ENCODE assay signal across 8 cellular contexts in the genomic region with DNA sequence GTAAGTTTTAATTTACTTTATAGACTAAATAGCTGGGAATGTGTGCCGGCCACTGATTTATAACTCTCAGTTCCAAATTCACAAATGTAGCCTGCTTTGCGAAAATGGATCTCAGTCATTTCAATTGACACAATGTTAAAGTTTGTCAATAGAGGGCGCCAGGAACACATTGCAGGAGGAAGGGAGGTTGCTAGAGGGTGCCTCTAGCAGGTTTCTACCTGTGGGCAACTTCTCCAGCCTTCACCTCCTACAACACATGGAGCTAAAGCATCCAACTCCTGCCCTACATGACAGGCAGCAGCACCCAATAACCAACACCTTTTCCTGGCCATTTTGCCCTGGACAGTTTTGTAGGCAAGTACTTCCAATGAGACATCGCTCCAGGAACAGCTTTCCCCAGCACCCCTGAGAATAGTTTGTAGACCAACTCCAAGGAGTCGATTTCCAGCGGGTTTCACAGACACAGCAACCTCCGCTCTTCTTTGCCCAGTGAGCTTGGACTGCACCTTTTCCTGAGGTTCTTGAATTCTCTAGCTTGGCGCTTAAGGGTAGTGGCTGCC.
DNase-seq lines count a peak whose midpoint lies in the region; ATAC-seq and TF ChIP-seq lines count a peak whose summit lies in the region.

No MANE protein-coding gene starts in this region.

- H3K27ac ChIP-seq in HEK293 (ENCODE audit: extremely low read depth, low read depth, low read length), result no peak overlapping the region
- H3K27ac ChIP-seq in OCI-LY1 (ENCODE audit: low read depth, low read length, poor library complexity, severe bottlenecking), result no peak overlapping the region
- H3K27ac ChIP-seq in uterus, result no peak overlapping the region
- no peak overlapping the region for H3K27ac ChIP-seq in thyroid gland

- WGBS in thyroid gland, 2 donors, result 77 to 78% methylated on average over 8 of the region's 8 CpGs

- H3K4me1 ChIP-seq in HEK293 (ENCODE audit: control insufficient read depth, insufficient read depth, low read length), result no peaks in the 10 kb centered on the region
- no peaks in the 10 kb centered on the region for H3K4me1 ChIP-seq in OCI-LY1 (ENCODE audit: insufficient read depth, low read length, severe bottlenecking)
- no peaks in the 10 kb centered on the region for H3K4me1 ChIP-seq in uterus
- H3K4me1 ChIP-seq in thyroid gland, result no peaks in the 10 kb centered on the region

- H4K20me1 ChIP-seq in OCI-LY1 (ENCODE audit: insufficient read depth, low read length), result no peaks in the 10 kb centered on the region

- H3K36me3 ChIP-seq in HEK293 (ENCODE audit: control insufficient read depth in 2 of 2, insufficient read depth in 1 of 2, low read length in 2 of 2) (no peaks in the 10 kb centered on the region), OCI-LY1 (ENCODE audit: insufficient read depth, low read length) (no peaks in the 10 kb centered on the region), uterus (no peaks in the 10 kb centered on the region), thyroid gland (no peaks in the 10 kb centered on the region)

- no peaks in the 10 kb centered on the region for H3K9me2 ChIP-seq in OCI-LY1 (ENCODE audit: low read depth, low read length)

- no peak overlapping the region for H3K4me2 ChIP-seq in OCI-LY1 (ENCODE audit: low read length)

- H3K4me1 Mint-ChIP-seq in mesothelial cell of epicardium, result no peaks in the 10 kb centered on the region

- no peak for ATAC-seq in GM21576 (IDR thresholded peaks at IDR 0.05; ENCODE audit: unreplicated experiment)

- H3K27me3 ChIP-seq in OCI-LY1 (ENCODE audit: insufficient read depth, low read length), result no peaks in the 10 kb centered on the region
- H3K27me3 ChIP-seq in uterus, result no peaks in the 10 kb centered on the region
- H3K27me3 ChIP-seq in thyroid gland, result no peaks in the 10 kb centered on the region

- H3K36me3 Mint-ChIP-seq in mesothelial cell of epicardium, result no peaks in the 10 kb centered on the region

- no peaks in the 10 kb centered on the region for H3F3A ChIP-seq in OCI-LY1 (ENCODE audit: insufficient read depth, low read length)

- intact Hi-C loops in uterus (cut with DNase I; ENCODE audit: low total_unique reads), result no loop called here
- intact Hi-C loops in thyroid gland (cut with DNase I), result no loop called here

- no peaks in the 10 kb centered on the region for H3K79me2 ChIP-seq in OCI-LY1 (ENCODE audit: insufficient read depth, low read length)

- H3K9me3 Mint-ChIP-seq in mesothelial cell of epicardium, result no peaks in the 10 kb centered on the region

- no peaks in the 10 kb centered on the region for H3K9me3 ChIP-seq in HEK293 (ENCODE audit: control insufficient read depth, insufficient read depth, low read depth, low read length)
- H3K9me3 ChIP-seq in OCI-LY1 (ENCODE audit: low read length), result no peaks in the 10 kb centered on the region
- no peaks in the 10 kb centered on the region for H3K9me3 ChIP-seq in uterus
- no peaks in the 10 kb centered on the region for H3K9me3 ChIP-seq in thyroid gland

- H3K27ac Mint-ChIP-seq in mesothelial cell of epicardium, result no peak overlapping the region

- H3K4me3 ChIP-seq in AG10803 (ENCODE audit: low read length) (no peak overlapping the region), HEK293 (ENCODE audit: low read depth, low read length) (no peak overlapping the region), OCI-LY1 (ENCODE audit: low read depth, low read length, poor library complexity, severe bottlenecking) (no peak overlapping the region), uterus (no peak overlapping the region), thyroid gland (replicated peaks in 1 of 3) (no peak overlapping the region)

- no peak overlapping the region for H3K4me3 Mint-ChIP-seq in mesothelial cell of epicardium

- H2AFZ ChIP-seq in OCI-LY1 (ENCODE audit: low read length), result no peak overlapping the region

- CTCF ChIA-PET in HEK293 (lab: Yijun Ruan, JAX), result interaction anchor here (0.6 to 1.4 kb wide), 19 partner anchors 12 to 1336 kb away, joined by 3 to 8 read pairs (median 3); no protein-coding TSS in a partner anchor

- TF ChIP-seq POLR2A in uterus (IDR thresholded peaks at IDR 0.05) (no peak), thyroid gland (IDR thresholded peaks at IDR 0.05) (no peak)

- H3K27me3 Mint-ChIP-seq in mesothelial cell of epicardium (ENCODE audit: low read depth), result no peaks in the 10 kb centered on the region

- H3K9ac ChIP-seq in OCI-LY1 (ENCODE audit: low read length), result no peak overlapping the region

- DNase-seq in AG10803 (ENCODE audit: low read depth) (peak; percentile 11), fibroblast of peridontal ligament (ENCODE audit: extremely low read depth) (peak; percentile 57), mesothelial cell of epicardium (ENCODE audit: low spot score in 2 of 2, unreplicated experiment in 2 of 2) (no peak), uterus (no peak), thyroid gland (no peak)

- POLR2A ChIA-PET in HEK293 (lab: Yijun Ruan, JAX), result no interaction called here

- TF ChIP-seq CTCF in AG10803 (conservative IDR thresholded peaks at IDR 0.05; ENCODE audit: low read length) (peak; percentile 57), HEK293 (tag by site-specific recombination; IDR thresholded peaks at IDR 0.05) (no peak), OCI-LY1 (IDR thresholded peaks at IDR 0.05; ENCODE audit: low read length) (peak; percentile 61), mesothelial cell of epicardium (IDR thresholded peaks at IDR 0.05; ENCODE audit: unreplicated experiment) (no peak), uterus (IDR thresholded peaks at IDR 0.05) (peak in 1 of 4 experiments; percentile 11), thyroid gland (IDR thresholded peaks at IDR 0.05) (peak in 1 of 6 experiments; percentile 45)

TF ChIP-seq in HEK293, 187 proteins besides CTCF, POLR2A, EP300 and RAD21:
- TF ChIP-seq KLF1 (tag by site-specific recombination; IDR thresholded peaks at IDR 0.05) (no peak), ZNF555 (tag by site-specific recombination; conservative IDR thresholded peaks at IDR 0.05) (no peak), ZNF514 (tag by site-specific recombination; IDR thresholded peaks at IDR 0.05) (no peak), GFI1B (tag by site-specific recombination; IDR thresholded peaks at IDR 0.05) (no peak), ZNF114 (tag by site-specific recombination; IDR thresholded peaks at IDR 0.05) (no peak), ZFP37 (tag by site-specific recombination; IDR thresholded peaks at IDR 0.05) (no peak), ZNF585B (tag by site-specific recombination; IDR thresholded peaks at IDR 0.05) (no peak), ZEB2 (tag by site-specific recombination; IDR thresholded peaks at IDR 0.05) (no peak), ZNF654 (tag by site-specific recombination; IDR thresholded peaks at IDR 0.05; ENCODE audit: low read depth) (peak; percentile 70), ZNF747 (tag by site-specific recombination; IDR thresholded peaks at IDR 0.05) (no peak), ZNF140 (tag by site-specific recombination; IDR thresholded peaks at IDR 0.05) (no peak), SCRT1 (tag by site-specific recombination; IDR thresholded peaks at IDR 0.05; ENCODE audit: borderline replicate concordance) (0 out of 2 replicates have a peak, but pooled peaks have one; percentile 64), ZNF274 (IDR thresholded peaks at IDR 0.05; ENCODE audit: low read length) (no peak), ZNF274 (tag by site-specific recombination; IDR thresholded peaks at IDR 0.05; ENCODE audit: borderline replicate concordance) (no peak), OSR2 (tag by site-specific recombination; IDR thresholded peaks at IDR 0.05) (no peak), ZIC2 (tag by site-specific recombination; IDR thresholded peaks at IDR 0.05) (no peak)

Comparison
In these comparisons a context has a peak if more than half of its experiments do, and no peak if none do; other contexts are left out.
1. DNase-seq: peak in AG10803 (single experiment) and fibroblast of peridontal ligament (single experiment); none in mesothelial cell of epicardium (0 of 2), uterus (0 of 2) and thyroid gland (0 of 2).
2. CTCF ChIP-seq: peak in AG10803 (single experiment) and OCI-LY1 (single experiment); none in HEK293 (single experiment) and mesothelial cell of epicardium (single experiment).